In the genomic region with DNA sequence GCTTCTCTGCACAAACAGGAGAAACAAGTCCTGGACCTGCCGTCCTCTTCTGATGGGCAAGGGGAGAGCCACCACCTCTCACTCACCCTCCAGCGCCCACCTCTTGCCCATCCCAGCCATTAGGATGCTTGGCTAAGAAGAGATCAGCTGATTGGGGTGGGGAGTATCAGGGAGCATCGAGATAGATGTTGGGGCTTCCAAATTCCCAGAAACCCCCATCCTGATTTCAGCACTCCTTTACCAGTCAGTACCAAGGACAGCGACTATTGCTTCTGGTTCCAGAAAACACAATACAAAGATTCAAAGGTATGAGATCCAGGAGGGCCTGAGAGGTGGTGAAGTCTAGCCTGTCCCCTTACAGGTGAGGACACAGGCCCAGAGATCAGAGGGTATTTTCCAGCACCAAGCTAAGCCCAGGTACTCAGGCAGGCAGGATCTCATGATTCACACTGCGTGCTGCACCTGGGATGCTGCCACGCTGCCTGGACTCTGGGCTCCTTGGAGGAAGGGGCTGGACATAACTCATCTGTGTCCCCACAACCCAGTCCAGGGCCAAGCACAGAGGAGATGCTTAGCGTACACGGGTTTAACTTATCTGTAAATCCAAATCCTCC, we compare ENCODE assay signal across 1 cellular context.
TF ChIP-seq lines count a peak whose summit lies in the region.

No MANE protein-coding gene starts in this region.

TF ChIP-seq in HCT116, 20 proteins besides CTCF, POLR2A, EP300 and RAD21 (continued from another document):
- TF ChIP-seq, protein P1, sequence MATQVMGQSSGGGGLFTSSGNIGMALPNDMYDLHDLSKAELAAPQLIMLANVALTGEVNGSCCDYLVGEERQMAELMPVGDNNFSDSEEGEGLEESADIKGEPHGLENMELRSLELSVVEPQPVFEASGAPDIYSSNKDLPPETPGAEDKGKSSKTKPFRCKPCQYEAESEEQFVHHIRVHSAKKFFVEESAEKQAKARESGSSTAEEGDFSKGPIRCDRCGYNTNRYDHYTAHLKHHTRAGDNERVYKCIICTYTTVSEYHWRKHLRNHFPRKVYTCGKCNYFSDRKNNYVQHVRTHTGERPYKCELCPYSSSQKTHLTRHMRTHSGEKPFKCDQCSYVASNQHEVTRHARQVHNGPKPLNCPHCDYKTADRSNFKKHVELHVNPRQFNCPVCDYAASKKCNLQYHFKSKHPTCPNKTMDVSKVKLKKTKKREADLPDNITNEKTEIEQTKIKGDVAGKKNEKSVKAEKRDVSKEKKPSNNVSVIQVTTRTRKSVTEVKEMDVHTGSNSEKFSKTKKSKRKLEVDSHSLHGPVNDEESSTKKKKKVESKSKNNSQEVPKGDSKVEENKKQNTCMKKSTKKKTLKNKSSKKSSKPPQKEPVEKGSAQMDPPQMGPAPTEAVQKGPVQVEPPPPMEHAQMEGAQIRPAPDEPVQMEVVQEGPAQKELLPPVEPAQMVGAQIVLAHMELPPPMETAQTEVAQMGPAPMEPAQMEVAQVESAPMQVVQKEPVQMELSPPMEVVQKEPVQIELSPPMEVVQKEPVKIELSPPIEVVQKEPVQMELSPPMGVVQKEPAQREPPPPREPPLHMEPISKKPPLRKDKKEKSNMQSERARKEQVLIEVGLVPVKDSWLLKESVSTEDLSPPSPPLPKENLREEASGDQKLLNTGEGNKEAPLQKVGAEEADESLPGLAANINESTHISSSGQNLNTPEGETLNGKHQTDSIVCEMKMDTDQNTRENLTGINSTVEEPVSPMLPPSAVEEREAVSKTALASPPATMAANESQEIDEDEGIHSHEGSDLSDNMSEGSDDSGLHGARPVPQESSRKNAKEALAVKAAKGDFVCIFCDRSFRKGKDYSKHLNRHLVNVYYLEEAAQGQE (IDR thresholded peaks at IDR 0.05; ENCODE audit: low read depth), result peak; percentile 79
- no peak for TF ChIP-seq ZNF274 (IDR thresholded peaks at IDR 0.05; ENCODE audit: low read depth, low read length)
